ENCODE assay signal across 1 cellular context in genomic region chr3:184635126-184635525, GRCh38.
TF ChIP-seq lines count a peak whose summit lies in the region.

No MANE protein-coding gene starts in this region.

TF ChIP-seq in HEK293, 187 proteins besides CTCF, POLR2A, EP300 and RAD21 (continued from another document):
- TF ChIP-seq ZBTB48 (tag by site-specific recombination; IDR thresholded peaks at IDR 0.05) = peak; percentile 69
- TF ChIP-seq ZNF311 (tag by site-specific recombination; IDR thresholded peaks at IDR 0.05; ENCODE audit: borderline replicate concordance) = no peak
- TF ChIP-seq WT1 (tag by site-specific recombination; IDR thresholded peaks at IDR 0.05) = no peak
- TF ChIP-seq GLIS2 (tag by site-specific recombination; IDR thresholded peaks at IDR 0.05) = peak; percentile 37
- TF ChIP-seq GLIS1 (tag by site-specific recombination; IDR thresholded peaks at IDR 0.05) = peak; percentile 31; the same call in 1 of the 2 replicates
- no peak for TF ChIP-seq ZEB2 (tag by site-specific recombination; IDR thresholded peaks at IDR 0.05)
- no peak for TF ChIP-seq ZNF24 (tag by site-specific recombination; IDR thresholded peaks at IDR 0.05)
- TF ChIP-seq ZIC2 (tag by site-specific recombination; IDR thresholded peaks at IDR 0.05) = peak; percentile 81
- TF ChIP-seq ZNF561 (tag by site-specific recombination; IDR thresholded peaks at IDR 0.05; ENCODE audit: borderline replicate concordance) = no peak
